In genomic region chr6:99424761-99425646, GRCh38 we compare ENCODE assay signal across 8 cellular contexts. TPM values are rescaled to one million over a fixed set of nuclear protein-coding genes. Genes with fewer than 3 reads are reported as not detected.
A peak's percentile ranks its signal among the peaks of the same experiment; 100 is the strongest.
DNase-seq lines count a peak whose midpoint lies in the region; ATAC-seq and TF ChIP-seq lines count a peak whose summit lies in the region.

PNISR (minus strand) TSS chr6:99425308; CDS start chr6:99414659, 10,649 bp downstream.

- H3K27ac ChIP-seq in ACC112 (ENCODE audit: low read depth, low read length) (peak within 1 kb of the TSS; percentile 98), VCaP (peak within 1 kb of the TSS; percentile 99), breast epithelium (peak within 1 kb of the TSS; percentile 96), skeletal muscle tissue (ENCODE audit: low read depth, low read length) (peak within 1 kb of the TSS; percentile 100)

- peak within 1 kb of the TSS; percentile 92 for H2AFZ ChIP-seq in ACC112 (ENCODE audit: low read length, unreplicated experiment)

- H3K9ac ChIP-seq in skeletal muscle tissue (ENCODE audit: low read depth in 1 of 3, low read length in 3 of 3): peak within 1 kb of the TSS; percentile 99 to 100 (median 99)

- intact Hi-C loops in breast epithelium (cut with DNase I; ENCODE audit: low total_unique reads): no loop called here

- TF ChIP-seq CTCF in VCaP (conservative IDR thresholded peaks at IDR 0.05) (no peak), breast epithelium (IDR thresholded peaks at IDR 0.05) (no peak)

- DNase-seq in NCI-H2196 treated with DMSO at 0.1 percent for 48 hours (lab: John Stamatoyannopoulos, UW; ENCODE audit: unreplicated experiment): peak; percentile 94
- peak; percentile 86 to 96 for DNase-seq in breast epithelium (ENCODE audit: low spot score in 2 of 2)

- H3K4me1 ChIP-seq in ACC112 (ENCODE audit: control insufficient read depth, insufficient read depth, low read length, unreplicated experiment) (peaks cover 32% of the 10 kb centered on the region), breast epithelium (peaks cover 0 to 25% of the 10 kb centered on the region in 2 donors), skeletal muscle tissue (ENCODE audit: control insufficient read depth in 3 of 3, insufficient read depth in 3 of 3, low read length in 3 of 3) (peaks cover 26 to 51% (median 42%) of the 10 kb centered on the region in 3 donors)

- no peaks in the 10 kb centered on the region for H3K36me3 ChIP-seq in ACC112 (ENCODE audit: insufficient read depth, low read length)
- H3K36me3 ChIP-seq in breast epithelium: no peaks in the 10 kb centered on the region
- peaks cover 0 to 7% (median 0%) of the 10 kb centered on the region in 3 donors for H3K36me3 ChIP-seq in skeletal muscle tissue (ENCODE audit: control insufficient read depth in 3 of 3, insufficient read depth in 3 of 3, low read length in 3 of 3)

- peaks cover 71% of the 10 kb centered on the region for H3K79me2 ChIP-seq in ACC112 (ENCODE audit: control insufficient read depth, insufficient read depth, low read length, unreplicated experiment)

- peak within 1 kb of the TSS; percentile 96 for H3K4me3 ChIP-seq in ACC112 (ENCODE audit: low read depth, low read length)
- H3K4me3 ChIP-seq in breast epithelium: peak within 1 kb of the TSS; percentile 63 to 92 (median 84)
- peak within 1 kb of the TSS; percentile 84 for H3K4me3 ChIP-seq in iPS-18c (ENCODE audit: insufficient read depth, low read depth, low read length)
- H3K4me3 ChIP-seq in skeletal muscle tissue (ENCODE audit: low read length in 3 of 3): peak within 1 kb of the TSS; percentile 93 to 99 (median 98)

- TF ChIP-seq POLR2A in breast epithelium (IDR thresholded peaks at IDR 0.05): no peak

- no peaks in the 10 kb centered on the region for H3K9me3 ChIP-seq in breast epithelium
- H3K9me3 ChIP-seq in iPS-18c (ENCODE audit: control insufficient read depth, insufficient read depth, low read length): no peaks in the 10 kb centered on the region
- no peaks in the 10 kb centered on the region for H3K9me3 ChIP-seq in skeletal muscle tissue (ENCODE audit: control insufficient read depth in 3 of 3, low read length in 3 of 3)

- H3K27me3 ChIP-seq in ACC112 (ENCODE audit: insufficient read depth, low read length): no peaks in the 10 kb centered on the region
- no peaks in the 10 kb centered on the region for H3K27me3 ChIP-seq in breast epithelium
- no peaks in the 10 kb centered on the region for H3K27me3 ChIP-seq in skeletal muscle tissue (ENCODE audit: control insufficient read depth in 3 of 3, insufficient read depth in 3 of 3, low read length in 3 of 3)

- ATAC-seq in GM18870 (IDR thresholded peaks at IDR 0.05; ENCODE audit: unreplicated experiment): peak; percentile 92
- ATAC-seq in HG03135 (IDR thresholded peaks at IDR 0.05; ENCODE audit: unreplicated experiment): peak; percentile 83

RNA-seq across cellular contexts. Expression of gene PNISR, which starts in this region (rescaled TPM):
- total RNA-seq in breast epithelium (100 to 1,000 TPM; 133 to 294 (median 206) TPM), skeletal muscle tissue (54.3 TPM)

Comparison
In these comparisons a context has a peak if more than half of its experiments do, and no peak if none do; other contexts are left out.
1. Peak in every context shown above with its lines: DNase-seq, ATAC-seq, H3K4me3 ChIP-seq and H3K27ac ChIP-seq.